ENCODE assay signal across 2 cellular contexts in the genomic region with DNA sequence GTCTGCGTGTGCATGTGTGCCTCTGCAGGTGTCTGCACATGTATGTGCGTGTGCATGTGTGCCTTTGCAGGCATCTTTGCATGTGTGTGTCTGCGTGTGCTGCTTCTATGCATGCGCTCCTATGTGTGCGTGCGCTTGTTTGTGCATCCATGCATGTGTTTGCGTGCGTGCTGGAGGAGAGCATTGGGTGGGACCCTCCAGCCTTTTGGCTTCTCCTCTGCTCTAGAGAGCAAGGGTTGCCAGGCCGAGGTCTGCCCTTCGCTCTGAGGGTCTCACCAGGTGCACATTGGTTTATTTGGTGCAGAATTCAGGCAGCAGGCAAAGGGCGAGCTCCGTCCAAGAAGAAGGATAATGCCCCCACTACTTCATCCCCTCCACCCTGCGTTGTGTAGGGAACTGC.
TF ChIP-seq lines count a peak whose summit lies in the region.

No MANE protein-coding gene starts in this region.

TF ChIP-seq in SK-N-SH, 30 proteins besides CTCF, POLR2A, EP300 and RAD21 (continued from another document):
- no peak for TF ChIP-seq USF1 (IDR thresholded peaks at IDR 0.05; ENCODE audit: borderline replicate concordance, low read depth)
- TF ChIP-seq TEAD4 (IDR thresholded peaks at IDR 0.05; ENCODE audit: borderline replicate concordance, insufficient read depth), result no peak
- no peak for TF ChIP-seq FOXJ3 (CRISPR knock-in tag; IDR thresholded peaks at IDR 0.05)
- no peak for TF ChIP-seq TCF12 (IDR thresholded peaks at IDR 0.05)
- no peak for TF ChIP-seq EZH2phosphoT487 (IDR thresholded peaks at IDR 0.05; ENCODE audit: borderline replicate concordance, low read depth)
- TF ChIP-seq CHD2 (IDR thresholded peaks at IDR 0.05; ENCODE audit: low read length, partially characterized antibody), result no peak
- no peak for TF ChIP-seq SMC3 (IDR thresholded peaks at IDR 0.05; ENCODE audit: low read depth, low read length)

TF ChIP-seq in SK-N-SH treated with all-trans-retinoic acid at 6 μM for 48 hours, 23 proteins besides CTCF, POLR2A, EP300 and RAD21 (continued from another document):
- TF ChIP-seq POU6F1 (CRISPR knock-in tag; IDR thresholded peaks at IDR 0.05; ENCODE audit: borderline replicate concordance, low read depth) (no peak), PATZ1 (CRISPR knock-in tag; IDR thresholded peaks at IDR 0.05; ENCODE audit: borderline replicate concordance) (no peak), ZNF70 (CRISPR knock-in tag; IDR thresholded peaks at IDR 0.05) (no peak), TCF4 (CRISPR knock-in tag; IDR thresholded peaks at IDR 0.05; ENCODE audit: borderline replicate concordance) (no peak), RARB (CRISPR knock-in tag; IDR thresholded peaks at IDR 0.05) (no peak), ZFP30 (CRISPR knock-in tag; IDR thresholded peaks at IDR 0.05) (no peak), PPARA (CRISPR knock-in tag; IDR thresholded peaks at IDR 0.05; ENCODE audit: borderline replicate concordance) (no peak), TOX (CRISPR knock-in tag; IDR thresholded peaks at IDR 0.05; ENCODE audit: borderline replicate concordance) (no peak), CSDC2 (CRISPR knock-in tag; IDR thresholded peaks at IDR 0.05) (no peak), TSHZ2 (CRISPR knock-in tag; IDR thresholded peaks at IDR 0.05) (no peak)
- TF ChIP-seq, protein P1, sequence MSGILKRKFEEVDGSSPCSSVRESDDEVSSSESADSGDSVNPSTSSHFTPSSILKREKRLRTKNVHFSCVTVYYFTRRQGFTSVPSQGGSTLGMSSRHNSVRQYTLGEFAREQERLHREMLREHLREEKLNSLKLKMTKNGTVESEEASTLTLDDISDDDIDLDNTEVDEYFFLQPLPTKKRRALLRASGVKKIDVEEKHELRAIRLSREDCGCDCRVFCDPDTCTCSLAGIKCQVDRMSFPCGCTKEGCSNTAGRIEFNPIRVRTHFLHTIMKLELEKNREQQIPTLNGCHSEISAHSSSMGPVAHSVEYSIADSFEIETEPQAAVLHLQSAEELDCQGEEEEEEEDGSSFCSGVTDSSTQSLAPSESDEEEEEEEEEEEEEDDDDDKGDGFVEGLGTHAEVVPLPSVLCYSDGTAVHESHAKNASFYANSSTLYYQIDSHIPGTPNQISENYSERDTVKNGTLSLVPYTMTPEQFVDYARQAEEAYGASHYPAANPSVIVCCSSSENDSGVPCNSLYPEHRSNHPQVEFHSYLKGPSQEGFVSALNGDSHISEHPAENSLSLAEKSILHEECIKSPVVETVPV (CRISPR knock-in tag; IDR thresholded peaks at IDR 0.05), result no peak
- TF ChIP-seq, protein P2, sequence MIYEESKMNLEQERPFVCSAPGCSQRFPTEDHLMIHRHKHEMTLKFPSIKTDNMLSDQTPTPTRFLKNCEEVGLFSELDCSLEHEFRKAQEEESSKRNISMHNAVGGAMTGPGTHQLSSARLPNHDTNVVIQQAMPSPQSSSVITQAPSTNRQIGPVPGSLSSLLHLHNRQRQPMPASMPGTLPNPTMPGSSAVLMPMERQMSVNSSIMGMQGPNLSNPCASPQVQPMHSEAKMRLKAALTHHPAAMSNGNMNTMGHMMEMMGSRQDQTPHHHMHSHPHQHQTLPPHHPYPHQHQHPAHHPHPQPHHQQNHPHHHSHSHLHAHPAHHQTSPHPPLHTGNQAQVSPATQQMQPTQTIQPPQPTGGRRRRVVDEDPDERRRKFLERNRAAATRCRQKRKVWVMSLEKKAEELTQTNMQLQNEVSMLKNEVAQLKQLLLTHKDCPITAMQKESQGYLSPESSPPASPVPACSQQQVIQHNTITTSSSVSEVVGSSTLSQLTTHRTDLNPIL (CRISPR knock-in tag; IDR thresholded peaks at IDR 0.05; ENCODE audit: low read depth), result no peak
TF ChIP-seq in SK-N-SH treated with all-trans-retinoic acid at 6 μM for 48 hours: peak in this region for 0.
